Comparison of ENCODE assay signal across 1 cellular context in the genomic region with DNA sequence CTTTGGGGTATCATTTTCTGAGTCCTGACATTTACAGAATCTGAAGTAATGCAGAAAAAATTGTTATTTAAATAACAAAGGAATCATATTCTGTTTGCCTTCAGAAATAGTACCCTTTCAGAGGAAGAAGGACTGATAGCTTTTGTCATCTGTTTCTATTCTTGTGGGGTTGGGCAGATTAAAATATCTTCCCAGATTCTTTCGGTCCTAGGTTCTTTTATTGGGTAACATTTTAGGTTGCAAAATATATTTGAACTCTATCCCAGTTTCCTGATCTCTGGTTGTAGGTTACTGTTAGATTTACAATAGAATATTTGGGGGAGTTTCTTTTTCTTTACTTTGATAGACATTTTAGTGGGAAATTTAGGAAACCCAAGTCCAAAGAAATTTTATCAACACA.
TF ChIP-seq lines count a peak whose summit lies in the region.

No MANE protein-coding gene starts in this region.

TF ChIP-seq in SK-N-SH, 30 proteins besides CTCF, POLR2A, EP300 and RAD21:
- TF ChIP-seq, protein P1, sequence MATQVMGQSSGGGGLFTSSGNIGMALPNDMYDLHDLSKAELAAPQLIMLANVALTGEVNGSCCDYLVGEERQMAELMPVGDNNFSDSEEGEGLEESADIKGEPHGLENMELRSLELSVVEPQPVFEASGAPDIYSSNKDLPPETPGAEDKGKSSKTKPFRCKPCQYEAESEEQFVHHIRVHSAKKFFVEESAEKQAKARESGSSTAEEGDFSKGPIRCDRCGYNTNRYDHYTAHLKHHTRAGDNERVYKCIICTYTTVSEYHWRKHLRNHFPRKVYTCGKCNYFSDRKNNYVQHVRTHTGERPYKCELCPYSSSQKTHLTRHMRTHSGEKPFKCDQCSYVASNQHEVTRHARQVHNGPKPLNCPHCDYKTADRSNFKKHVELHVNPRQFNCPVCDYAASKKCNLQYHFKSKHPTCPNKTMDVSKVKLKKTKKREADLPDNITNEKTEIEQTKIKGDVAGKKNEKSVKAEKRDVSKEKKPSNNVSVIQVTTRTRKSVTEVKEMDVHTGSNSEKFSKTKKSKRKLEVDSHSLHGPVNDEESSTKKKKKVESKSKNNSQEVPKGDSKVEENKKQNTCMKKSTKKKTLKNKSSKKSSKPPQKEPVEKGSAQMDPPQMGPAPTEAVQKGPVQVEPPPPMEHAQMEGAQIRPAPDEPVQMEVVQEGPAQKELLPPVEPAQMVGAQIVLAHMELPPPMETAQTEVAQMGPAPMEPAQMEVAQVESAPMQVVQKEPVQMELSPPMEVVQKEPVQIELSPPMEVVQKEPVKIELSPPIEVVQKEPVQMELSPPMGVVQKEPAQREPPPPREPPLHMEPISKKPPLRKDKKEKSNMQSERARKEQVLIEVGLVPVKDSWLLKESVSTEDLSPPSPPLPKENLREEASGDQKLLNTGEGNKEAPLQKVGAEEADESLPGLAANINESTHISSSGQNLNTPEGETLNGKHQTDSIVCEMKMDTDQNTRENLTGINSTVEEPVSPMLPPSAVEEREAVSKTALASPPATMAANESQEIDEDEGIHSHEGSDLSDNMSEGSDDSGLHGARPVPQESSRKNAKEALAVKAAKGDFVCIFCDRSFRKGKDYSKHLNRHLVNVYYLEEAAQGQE (IDR thresholded peaks at IDR 0.05; ENCODE audit: low read depth, low read length), result no peak
- TF ChIP-seq TEAD4 (IDR thresholded peaks at IDR 0.05; ENCODE audit: borderline replicate concordance, insufficient read depth) (no peak), RXRA (IDR thresholded peaks at IDR 0.05; ENCODE audit: borderline replicate concordance, low read depth) (no peak), CHD2 (IDR thresholded peaks at IDR 0.05; ENCODE audit: low read length, partially characterized antibody) (no peak), RFX5 (IDR thresholded peaks at IDR 0.05; ENCODE audit: low read length) (no peak), JUND (IDR thresholded peaks at IDR 0.05) (no peak), YY1 (IDR thresholded peaks at IDR 0.05; ENCODE audit: low read depth) (no peak), RCOR1 (IDR thresholded peaks at IDR 0.05; ENCODE audit: low read length) (no peak), NRF1 (IDR thresholded peaks at IDR 0.05; ENCODE audit: low read depth, low read length) (no peak), GATA2 (CRISPR knock-in tag; IDR thresholded peaks at IDR 0.05) (no peak), TAF1 (IDR thresholded peaks at IDR 0.05; ENCODE audit: borderline replicate concordance, low read depth, low read length) (no peak), TCF12 (IDR thresholded peaks at IDR 0.05) (no peak), SMC3 (IDR thresholded peaks at IDR 0.05; ENCODE audit: low read depth, low read length) (no peak), FOXJ3 (CRISPR knock-in tag; IDR thresholded peaks at IDR 0.05) (no peak)
- TF ChIP-seq, protein P2, sequence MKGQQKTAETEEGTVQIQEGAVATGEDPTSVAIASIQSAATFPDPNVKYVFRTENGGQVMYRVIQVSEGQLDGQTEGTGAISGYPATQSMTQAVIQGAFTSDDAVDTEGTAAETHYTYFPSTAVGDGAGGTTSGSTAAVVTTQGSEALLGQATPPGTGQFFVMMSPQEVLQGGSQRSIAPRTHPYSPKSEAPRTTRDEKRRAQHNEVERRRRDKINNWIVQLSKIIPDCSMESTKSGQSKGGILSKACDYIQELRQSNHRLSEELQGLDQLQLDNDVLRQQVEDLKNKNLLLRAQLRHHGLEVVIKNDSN (IDR thresholded peaks at IDR 0.05; ENCODE audit: borderline replicate concordance, low read depth), result no peak
- TF ChIP-seq, protein P3, sequence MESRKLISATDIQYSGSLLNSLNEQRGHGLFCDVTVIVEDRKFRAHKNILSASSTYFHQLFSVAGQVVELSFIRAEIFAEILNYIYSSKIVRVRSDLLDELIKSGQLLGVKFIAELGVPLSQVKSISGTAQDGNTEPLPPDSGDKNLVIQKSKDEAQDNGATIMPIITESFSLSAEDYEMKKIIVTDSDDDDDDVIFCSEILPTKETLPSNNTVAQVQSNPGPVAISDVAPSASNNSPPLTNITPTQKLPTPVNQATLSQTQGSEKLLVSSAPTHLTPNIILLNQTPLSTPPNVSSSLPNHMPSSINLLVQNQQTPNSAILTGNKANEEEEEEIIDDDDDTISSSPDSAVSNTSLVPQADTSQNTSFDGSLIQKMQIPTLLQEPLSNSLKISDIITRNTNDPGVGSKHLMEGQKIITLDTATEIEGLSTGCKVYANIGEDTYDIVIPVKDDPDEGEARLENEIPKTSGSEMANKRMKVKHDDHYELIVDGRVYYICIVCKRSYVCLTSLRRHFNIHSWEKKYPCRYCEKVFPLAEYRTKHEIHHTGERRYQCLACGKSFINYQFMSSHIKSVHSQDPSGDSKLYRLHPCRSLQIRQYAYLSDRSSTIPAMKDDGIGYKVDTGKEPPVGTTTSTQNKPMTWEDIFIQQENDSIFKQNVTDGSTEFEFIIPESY (IDR thresholded peaks at IDR 0.05; ENCODE audit: borderline replicate concordance, low read depth), result no peak
- TF ChIP-seq, protein P4, sequence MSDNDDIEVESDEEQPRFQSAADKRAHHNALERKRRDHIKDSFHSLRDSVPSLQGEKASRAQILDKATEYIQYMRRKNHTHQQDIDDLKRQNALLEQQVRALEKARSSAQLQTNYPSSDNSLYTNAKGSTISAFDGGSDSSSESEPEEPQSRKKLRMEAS (IDR thresholded peaks at IDR 0.05; ENCODE audit: low read depth), result no peak
- TF ChIP-seq, protein P5, sequence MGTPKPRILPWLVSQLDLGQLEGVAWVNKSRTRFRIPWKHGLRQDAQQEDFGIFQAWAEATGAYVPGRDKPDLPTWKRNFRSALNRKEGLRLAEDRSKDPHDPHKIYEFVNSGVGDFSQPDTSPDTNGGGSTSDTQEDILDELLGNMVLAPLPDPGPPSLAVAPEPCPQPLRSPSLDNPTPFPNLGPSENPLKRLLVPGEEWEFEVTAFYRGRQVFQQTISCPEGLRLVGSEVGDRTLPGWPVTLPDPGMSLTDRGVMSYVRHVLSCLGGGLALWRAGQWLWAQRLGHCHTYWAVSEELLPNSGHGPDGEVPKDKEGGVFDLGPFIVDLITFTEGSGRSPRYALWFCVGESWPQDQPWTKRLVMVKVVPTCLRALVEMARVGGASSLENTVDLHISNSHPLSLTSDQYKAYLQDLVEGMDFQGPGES (IDR thresholded peaks at IDR 0.05; ENCODE audit: low read depth, low read length), result no peak
